Comparison of ENCODE assay signal across 6 cellular contexts in the genomic region with DNA sequence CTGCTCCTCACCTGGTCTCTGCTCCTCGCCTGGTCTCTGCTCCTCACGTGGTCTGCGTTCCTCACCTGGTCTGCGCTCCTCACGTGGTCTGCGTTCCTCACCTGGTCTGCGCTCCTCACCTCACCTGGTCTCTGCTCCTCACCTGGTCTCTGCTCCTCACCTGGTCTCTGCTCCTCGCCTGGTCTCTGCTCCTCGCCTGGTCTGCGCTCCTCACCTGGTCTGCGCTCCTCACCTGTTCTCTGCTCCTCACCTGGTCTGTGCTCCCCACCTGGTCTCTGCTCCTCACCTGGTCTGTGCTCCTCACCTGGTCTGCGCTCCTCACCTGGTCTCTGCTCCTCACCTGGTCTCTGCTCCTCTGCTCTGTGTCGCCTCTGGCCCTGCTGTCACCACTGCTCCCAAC.
DNase-seq lines count a peak whose midpoint lies in the region; ATAC-seq and TF ChIP-seq lines count a peak whose summit lies in the region.
"Not testable (repeated sequence)": the region's sequence is repeated elsewhere in the genome, so short reads cannot be mapped to it uniquely, and the experiment has no call there.

No MANE protein-coding gene starts in this region.

- H3K27me3 ChIP-seq in lower lobe of right lung (ENCODE audit: low read depth); sigmoid colon: not testable (repeated sequence)

- peaks cover 59% of the 10 kb centered on the region for H3K4me1 Mint-ChIP-seq in nephron

- peak overlapping the region in 1 of 3 experiments; percentile 12 for H3K4me3 Mint-ChIP-seq in nephron

- intact Hi-C loops in Right ventricle myocardium superior (cut with DNase I); left colon (cut with DNase I, micrococcal nuclease); lower lobe of right lung (cut with DNase I); sigmoid colon (cut with DNase I): not testable (repeated sequence)

- H3K36me3 Mint-ChIP-seq in nephron (ENCODE audit: low read depth) = not testable (repeated sequence)

- H3K9me3 ChIP-seq in lower lobe of right lung, sigmoid colon: not testable (repeated sequence)

- WGBS in sigmoid colon, 2 donors = 93% methylated on average over 13 of the region's 13 CpGs

- TF ChIP-seq EP300 in sigmoid colon (IDR thresholded peaks at IDR 0.05) = not testable (repeated sequence)

- not testable (repeated sequence) for TF ChIP-seq POLR2A in sigmoid colon (IDR thresholded peaks at IDR 0.05)

- peak overlapping the region; percentile 32 to 42 (median 35) for H3K27ac Mint-ChIP-seq in nephron

- not testable (repeated sequence) for H3K27ac ChIP-seq in lower lobe of right lung, sigmoid colon

- DNase-seq in activated effector memory CD4-positive, alpha-beta T cell treated with anti-CD3 and anti-CD28 coated beads, Interleukin-2, amount 50 U/mL, for 16 hours = peak; percentile 54
- DNase-seq in Right ventricle myocardium superior = peak; percentile 21
- DNase-seq in left colon = peak; percentile 1 to 5
- DNase-seq in lower lobe of right lung = peak; percentile 15
- peak; percentile 56 for DNase-seq in sigmoid colon

- not testable (repeated sequence) for ATAC-seq in Right ventricle myocardium superior (ENCODE audit: poor library complexity); left colon; lower lobe of right lung

- not testable (repeated sequence) for H3K9me3 Mint-ChIP-seq in nephron

- H3K4me3 ChIP-seq in lower lobe of right lung, sigmoid colon: not testable (repeated sequence)

- not testable (repeated sequence) for TF ChIP-seq CTCF in lower lobe of right lung (IDR thresholded peaks at IDR 0.05); nephron (IDR thresholded peaks at IDR 0.05; ENCODE audit: unreplicated experiment in 3 of 3); sigmoid colon (IDR thresholded peaks at IDR 0.05)

- H3K4me1 ChIP-seq in lower lobe of right lung, sigmoid colon: not testable (repeated sequence)

- H3K36me3 ChIP-seq in lower lobe of right lung, sigmoid colon: not testable (repeated sequence)

- H3K27me3 Mint-ChIP-seq in nephron (ENCODE audit: low read depth) = peaks cover 21% of the 10 kb centered on the region

Comparison
In these comparisons a context has a peak if more than half of its experiments do, and no peak if none do; other contexts are left out.
1. DNase-seq: peak in every context shown above with its lines; median percentile 56 in sigmoid colon; 54 in activated effector memory CD4-positive, alpha-beta T cell treated with anti-CD3 and anti-CD28 coated beads, Interleukin-2, amount 50 U/mL, for 16 hours; 21 in Right ventricle myocardium superior; 15 in lower lobe of right lung; 3 in left colon.